In the genomic region with DNA sequence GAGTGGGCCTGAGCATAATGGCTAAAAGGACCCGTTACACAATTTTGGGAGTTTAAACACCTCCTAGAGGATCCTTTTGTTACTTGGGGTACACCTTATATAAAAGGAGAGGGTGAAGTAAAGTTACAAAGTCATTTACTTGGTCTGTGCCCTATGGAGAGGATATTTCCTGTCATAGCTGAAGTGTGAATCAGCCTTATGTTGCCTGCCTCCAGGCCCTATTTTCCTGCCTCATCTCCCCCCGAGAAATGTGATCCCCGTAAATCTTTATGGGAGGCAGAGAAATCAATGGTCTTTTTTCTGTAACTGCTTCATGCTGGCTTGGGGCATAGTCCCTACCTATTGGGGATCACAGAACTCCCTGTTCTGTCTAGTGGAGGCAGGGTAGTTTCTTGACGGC, we compare ENCODE assay signal across 25 cellular contexts.
"Had no signal": no experiment of that assay in that cellular context is flagged by ENCODE, and none has a peak within 500 bp of the region (broad histone marks: within the 10 kb centered on the region; RNA-seq: fewer than 3 reads in every experiment).

No MANE protein-coding gene starts in this region.

- H3K4me3 Mint-ChIP-seq: activated CD4-positive, alpha-beta memory T cell treated with anti-CD3 and anti-CD28 coated beads for 36 hours; activated CD4-positive, alpha-beta T cell treated with anti-CD3 and anti-CD28 coated beads, Interleukin-2, amount 10 ng/mL, durations not matched to agents 7 days and 5 days; activated naive CD8-positive, alpha-beta T cell treated with anti-CD3 and anti-CD28 coated beads, Interleukin-2, amount 50 U/mL, for 24 hours; activated T-cell treated with anti-CD3 and anti-CD28 coated beads, Interleukin-2, amount 50 U/mL, for 4 hours; central memory CD8-positive, alpha-beta T cell had no signal

- H3K36me3 Mint-ChIP-seq: activated CD4-positive, alpha-beta memory T cell treated with anti-CD3 and anti-CD28 coated beads for 36 hours; activated naive CD4-positive, alpha-beta T cell treated with anti-CD3 and anti-CD28 coated beads, Interleukin-2, amount 50 U/mL, for 72 hours had no signal

- H3K27ac ChIP-seq: ascending aorta, body of pancreas, Peyer's patch had no signal

- H3K4me3 ChIP-seq: ascending aorta, body of pancreas, Peyer's patch had no signal

- ATAC-seq: activated naive CD4-positive, alpha-beta T cell treated with anti-CD3 and anti-CD28 coated beads, Interleukin-2, amount 50 U/mL, for 72 hours; activated naive CD8-positive, alpha-beta T cell treated with anti-CD3 and anti-CD28 coated beads, Interleukin-2, amount 50 U/mL, for 24 hours; activated T-cell treated with anti-CD3 and anti-CD28 coated beads, Interleukin-2, amount 50 U/mL, for 4 hours; body of pancreas had no signal

- H3K36me3 ChIP-seq: ascending aorta, Peyer's patch had no signal

- H3K4me1 ChIP-seq: ascending aorta, body of pancreas, Peyer's patch had no signal

- H3K4me1 Mint-ChIP-seq: activated CD4-positive, alpha-beta T cell treated with anti-CD3 and anti-CD28 coated beads, Interleukin-2, amount 10 ng/mL, durations not matched to agents 7 days and 5 days; activated naive CD8-positive, alpha-beta T cell treated with anti-CD3 and anti-CD28 coated beads, Interleukin-2, amount 50 U/mL, for 24 hours; central memory CD8-positive, alpha-beta T cell had no signal

- H3K27me3 ChIP-seq: ascending aorta, body of pancreas, Peyer's patch had no signal

- H3K27me3 Mint-ChIP-seq: activated CD4-positive, alpha-beta memory T cell treated with anti-CD3 and anti-CD28 coated beads for 36 hours; activated CD4-positive, alpha-beta T cell treated with anti-CD3 and anti-CD28 coated beads, Interleukin-2, amount 10 ng/mL, durations not matched to agents 7 days and 5 days; activated naive CD8-positive, alpha-beta T cell treated with anti-CD3 and anti-CD28 coated beads, Interleukin-2, amount 50 U/mL, for 24 hours; central memory CD8-positive, alpha-beta T cell had no signal

- H3K27ac Mint-ChIP-seq: activated CD4-positive, alpha-beta memory T cell treated with anti-CD3 and anti-CD28 coated beads for 36 hours; activated CD4-positive, alpha-beta T cell treated with anti-CD3 and anti-CD28 coated beads, Interleukin-2, amount 10 ng/mL, durations not matched to agents 7 days and 5 days; activated naive CD4-positive, alpha-beta T cell treated with anti-CD3 and anti-CD28 coated beads, Interleukin-2, amount 50 U/mL, for 72 hours; activated naive CD8-positive, alpha-beta T cell treated with anti-CD3 and anti-CD28 coated beads, Interleukin-2, amount 50 U/mL, for 24 hours had no signal

- H3K9me3 ChIP-seq: ascending aorta, body of pancreas, Peyer's patch had no signal

- DNase-seq: activated CD4-positive, alpha-beta memory T cell treated with anti-CD3 and anti-CD28 coated beads for 36 hours; activated CD4-positive, alpha-beta T cell treated with anti-CD3 and anti-CD28 coated beads, Interleukin-2, amount 10 ng/mL, durations not matched to agents 7 days and 5 days; activated CD4-positive, CD25-positive, alpha-beta regulatory T cell; activated CD8-positive, alpha-beta memory T cell treated with anti-CD3 and anti-CD28 coated beads for 24 hours; activated effector memory CD4-positive, alpha-beta T cell treated with anti-CD3 and anti-CD28 coated beads, Interleukin-2, amount 50 U/mL, for 16 hours; activated naive CD4-positive, alpha-beta T cell treated with Interleukin-2 at 50 U/mL for 16 hours; activated naive CD8-positive, alpha-beta T cell treated with anti-CD3 and anti-CD28 coated beads, Interleukin-2, amount 50 U/mL, for 24 hours; activated T-cell treated with anti-CD3 and anti-CD28 coated beads, Interleukin-2, amount 50 U/mL, for 4 hours; amniotic stem cell; body of pancreas; Kasumi-1; NCI-H1092; NCI-H1417; NCI-H1930; NCI-H2171 treated with DMSO at 0.1 percent for 48 hours; NCI-H226; NCI-H526; NCI-H82; Peyer's patch; SIG-M5; T-helper 2 cell; T1000 had no signal
